Comparison of ENCODE assay signal across 17 cellular contexts in the genomic region with DNA sequence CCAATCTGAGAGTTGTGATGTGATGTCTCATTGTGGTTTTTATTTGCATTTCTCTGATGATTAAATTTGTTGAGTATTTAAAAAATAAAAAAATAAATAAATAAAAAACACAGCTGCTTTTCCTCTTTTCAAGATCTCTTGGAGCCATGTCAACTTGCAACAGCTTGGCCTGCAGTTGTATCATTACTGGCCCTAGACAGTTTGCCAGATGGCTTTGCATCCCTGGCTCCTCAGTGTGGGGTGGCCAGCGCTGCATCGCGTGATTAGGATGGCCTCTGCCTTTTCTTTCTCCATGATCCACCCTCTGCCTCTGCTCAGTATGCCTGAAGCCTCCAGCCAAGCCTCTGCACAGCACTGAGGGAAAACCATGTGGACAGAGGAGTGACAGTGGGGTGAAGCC.
A peak's percentile ranks its signal among the peaks of the same experiment; 100 is the strongest.
DNase-seq lines count a peak whose midpoint lies in the region; ATAC-seq, FAIRE-seq and TF ChIP-seq lines count a peak whose summit lies in the region.
"Had no signal": no experiment of that assay in that cellular context is flagged by ENCODE, and none has a peak within 500 bp of the region (broad histone marks: within the 10 kb centered on the region; RNA-seq: fewer than 3 reads in every experiment).

No MANE protein-coding gene starts in this region.

- H3K27ac ChIP-seq in right cardiac atrium (ENCODE audit: low read length) (no peak overlapping the region), spleen (peak overlapping the region in 5 of 8 donors; percentile 10 to 46 (median 22))
- H3K27ac ChIP-seq: gastrocnemius medialis had no signal

- 53% methylated on average over 3 of the region's 3 CpGs for WGBS in right cardiac atrium
- 71 to 89% (median 80%) methylated on average over 3 of the region's 3 CpGs for WGBS in spleen, 5 donors

- TF ChIP-seq POLR2A in spleen (IDR thresholded peaks at IDR 0.05), result no peak
- TF ChIP-seq POLR2A in GM12892 (IDR thresholded peaks at IDR 0.05; ENCODE audit: low read depth, low read length), result no peak

- no peaks in the 10 kb centered on the region for H3K36me3 ChIP-seq in spleen
- H3K36me3 ChIP-seq: gastrocnemius medialis had no signal

- H3K9me3 ChIP-seq in right cardiac atrium (ENCODE audit: control insufficient read depth, low read length), result no peaks in the 10 kb centered on the region
- peaks cover 0 to 13% (median 8%) of the 10 kb centered on the region in 8 donors for H3K9me3 ChIP-seq in spleen
- H3K9me3 ChIP-seq: gastrocnemius medialis had no signal

- peaks cover 9% of the 10 kb centered on the region for H3K4me1 ChIP-seq in right cardiac atrium (ENCODE audit: control insufficient read depth, insufficient read depth, low read length)
- no peaks in the 10 kb centered on the region for H3K4me1 ChIP-seq in spleen

- H3K27me3 ChIP-seq in right cardiac atrium (ENCODE audit: control insufficient read depth, insufficient read depth), result no peaks in the 10 kb centered on the region
- no peaks in the 10 kb centered on the region for H3K27me3 ChIP-seq in spleen (replicated peaks in 1 of 7)
- H3K27me3 ChIP-seq: gastrocnemius medialis had no signal

- ATAC-seq in right cardiac atrium (peak; percentile 62 to 87), HG03342 (IDR thresholded peaks at IDR 0.05; ENCODE audit: unreplicated experiment) (no peak)
- ATAC-seq: effector memory CD8-positive, alpha-beta T cell; stimulated activated naive CD8-positive, alpha-beta T cell treated with anti-CD3 and anti-CD28 coated beads, Interleukin-15, amount 100 ng/mL, for 72 hours had no signal

- TF ChIP-seq CTCF in cardiac fibroblast (IDR thresholded peaks at IDR 0.05; ENCODE audit: low read depth, low read length) (no peak), spleen (IDR thresholded peaks at IDR 0.05 in 8 of 11, conservative IDR thresholded peaks at IDR 0.05 in 3 of 11) (no peak)

- peak; percentile 76 for DNase-seq in GM03348 (ENCODE audit: low spot score)
- DNase-seq in cardiac fibroblast (ENCODE audit: low read depth in 2 of 2), result peak; percentile 55 to 73
- peak; percentile 52 to 81 (median 81) for DNase-seq in right cardiac atrium
- no peak for DNase-seq in spleen
- no peak for DNase-seq in islet precursor cell
- DNase-seq in GM12892 (ENCODE audit: insufficient read length), result no peak
- DNase-seq: activated naive CD8-positive, alpha-beta T cell treated with anti-CD3 and anti-CD28 coated beads for 36 hours; activated T-cell treated with anti-CD3 and anti-CD28 coated beads, Interleukin-2, amount 50 U/mL, for 24 hours; caudate nucleus; DMS79 treated with DMSO at 0.1 percent for 48 hours; effector memory CD8-positive, alpha-beta T cell; gastrocnemius medialis; Karpas-422; NCI-H146; stimulated activated CD4-positive, alpha-beta T cell treated with anti-CD3 and anti-CD28 coated beads, Interleukin-12 subunit alpha, Interleukin-12 subunit beta, amount 100 ng/mL, for 4 hours; stimulated activated naive CD8-positive, alpha-beta T cell treated with anti-CD3 and anti-CD28 coated beads, Interleukin-15, amount 100 ng/mL, for 72 hours had no signal

- H3K4me3 ChIP-seq in cardiac fibroblast (replicated peaks in 1 of 2; ENCODE audit: low read depth in 2 of 2, low read length in 2 of 2) (no peak overlapping the region), right cardiac atrium (ENCODE audit: low read length) (no peak overlapping the region), spleen (no peak overlapping the region)
- H3K4me3 ChIP-seq: gastrocnemius medialis had no signal

- intact Hi-C loops in right cardiac atrium (cut with DNase I), result no loop called here
- intact Hi-C loops in spleen (cut with DNase I; ENCODE audit: low total_unique reads), result no loop called here

- no peak for FAIRE-seq in GM12892 (lab: Jason Lieb, UNC)

Comparison
In these comparisons a context has a peak if more than half of its experiments do, and no peak if none do; other contexts are left out.
1. DNase-seq: peak in GM03348 (single experiment), cardiac fibroblast (2 of 2) and right cardiac atrium (3 of 3); none in spleen (single experiment), islet precursor cell (single experiment) and GM12892 (single experiment).